In genomic region chr19:54391589-54392061, GRCh38 we compare ENCODE assay signal across 1 cellular context.
TF ChIP-seq lines count a peak whose summit lies in the region.

No MANE protein-coding gene starts in this region.

TF ChIP-seq in H1, 55 proteins besides CTCF, POLR2A, EP300 and RAD21:
- TF ChIP-seq BRCA1 (IDR thresholded peaks at IDR 0.05; ENCODE audit: low read depth, low read length) (no peak), RFX5 (IDR thresholded peaks at IDR 0.05; ENCODE audit: borderline replicate concordance, low read depth, low read length) (no peak), SRF (IDR thresholded peaks at IDR 0.05; ENCODE audit: low read depth, low read length) (no peak), SP1 (IDR thresholded peaks at IDR 0.05; ENCODE audit: low read depth, low read length) (no peak), SUZ12 (IDR thresholded peaks at IDR 0.05; ENCODE audit: low read length) (no peak), SAP30 (IDR thresholded peaks at IDR 0.05; ENCODE audit: insufficient read depth, insufficient replicate concordance, low read length) (no peak), TAF7 (optimal IDR thresholded peaks at IDR 0.05; ENCODE audit: borderline replicate concordance, low read depth, low read length) (no peak), HDAC2 (IDR thresholded peaks at IDR 0.05; ENCODE audit: borderline replicate concordance in 1 of 2, low read depth in 2 of 2, low read length in 2 of 2) (peak in 1 of 2 experiments; percentile 62; a peak in 1 of 4 replicates), KDM1A (IDR thresholded peaks at IDR 0.05; ENCODE audit: borderline replicate concordance, low read length) (peak; percentile 87; the same call in 1 of the 2 replicates)
